ENCODE assay signal across 1 cellular context in the genomic region with DNA sequence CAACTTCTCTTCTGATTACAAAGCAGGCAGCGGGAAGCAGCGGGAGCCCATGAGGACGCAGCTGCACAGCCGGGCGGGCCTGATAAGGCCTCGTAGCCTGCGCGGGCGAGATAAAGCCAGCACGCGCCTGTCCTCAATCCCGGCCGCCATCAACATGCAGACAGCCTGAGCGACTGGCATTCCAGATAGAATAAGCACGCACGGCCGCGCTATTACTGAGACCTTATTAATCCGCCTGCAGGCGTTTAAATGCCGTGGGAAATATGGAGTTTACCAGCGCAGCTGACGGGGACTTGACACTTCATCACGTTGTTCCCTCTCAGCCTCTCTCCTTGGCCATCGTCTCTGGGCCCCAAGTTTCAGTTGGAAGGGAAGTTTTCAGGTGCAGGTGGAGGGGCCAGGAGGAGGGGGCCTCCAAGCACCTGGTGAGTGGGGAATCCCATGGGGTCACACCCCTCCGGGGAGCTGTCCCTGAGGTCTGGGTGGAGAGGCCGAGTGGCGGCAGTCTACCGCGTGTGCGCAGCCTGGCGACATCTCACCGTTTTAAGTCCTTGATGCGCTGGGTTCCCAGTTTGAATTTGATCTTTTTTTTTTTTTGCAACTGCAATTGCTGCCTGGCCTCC.
TF ChIP-seq lines count a peak whose summit lies in the region.

No MANE protein-coding gene starts in this region.

TF ChIP-seq in K562, 482 proteins besides CTCF, POLR2A, EP300 and RAD21 (continued from another document and continues in another):
- TF ChIP-seq HDAC8 (tag; IDR thresholded peaks at IDR 0.05) (peak; percentile 89), SMAD4 (CRISPR knock-in tag; conservative IDR thresholded peaks at IDR 0.05) (peak; percentile 100), LARP7 (IDR thresholded peaks at IDR 0.05) (no peak), TBL1XR1 (IDR thresholded peaks at IDR 0.05; ENCODE audit: low read length in 2 of 2) (peak; percentile 99), ZBTB12 (CRISPR knock-in tag; IDR thresholded peaks at IDR 0.05) (peak; percentile 63), HEY1 (CRISPR knock-in tag; IDR thresholded peaks at IDR 0.05; ENCODE audit: borderline replicate concordance) (peak; percentile 98), ETV6 (IDR thresholded peaks at IDR 0.05; ENCODE audit: borderline replicate concordance in 1 of 2, low read depth in 2 of 2, low read length in 1 of 2) (peak in 1 of 2 experiments; percentile 91; a peak in 2 of 4 replicates), ETV6 (CRISPR knock-in tag; IDR thresholded peaks at IDR 0.05; ENCODE audit: borderline replicate concordance) (no peak), ZNF146 (CRISPR knock-in tag; IDR thresholded peaks at IDR 0.05; ENCODE audit: unreplicated experiment) (no peak), ATF2 (CRISPR knock-in tag; IDR thresholded peaks at IDR 0.05) (no peak), SIRT6 (IDR thresholded peaks at IDR 0.05; ENCODE audit: low read depth, low read length) (no peak), ARHGAP35 (IDR thresholded peaks at IDR 0.05; ENCODE audit: partially characterized antibody) (peak; percentile 41), NUFIP1 (IDR thresholded peaks at IDR 0.05; ENCODE audit: partially characterized antibody) (no peak), RBFOX2 (IDR thresholded peaks at IDR 0.05; ENCODE audit: low read depth, low read length) (peak; percentile 32; the same call in 1 of the 2 replicates), ZSCAN32 (CRISPR knock-in tag; IDR thresholded peaks at IDR 0.05) (0 out of 2 replicates have a peak, but pooled peaks have one; percentile 22), TCF3 (CRISPR knock-in tag; IDR thresholded peaks at IDR 0.05) (peak; percentile 100), HNRNPUL1 (IDR thresholded peaks at IDR 0.05; ENCODE audit: low read length) (no peak), HNRNPK (IDR thresholded peaks at IDR 0.05; ENCODE audit: low read depth, low read length, poor library complexity, severe bottlenecking) (no peak), NR4A1 (CRISPR knock-in tag; IDR thresholded peaks at IDR 0.05) (peak; percentile 98), NR4A1 (tag; IDR thresholded peaks at IDR 0.05) (peak; percentile 98), MYBL2 (IDR thresholded peaks at IDR 0.05; ENCODE audit: low read depth) (no peak; the same call in 1 of the 2 replicates), MYBL2 (CRISPR knock-in tag; IDR thresholded peaks at IDR 0.05; ENCODE audit: borderline replicate concordance) (no peak), RFX5 (IDR thresholded peaks at IDR 0.05; ENCODE audit: low read depth, low read length) (peak; percentile 65; the same call in 1 of the 2 replicates), TRIM25 (IDR thresholded peaks at IDR 0.05; ENCODE audit: borderline replicate concordance) (no peak), ZNF75A (CRISPR knock-in tag; IDR thresholded peaks at IDR 0.05) (peak; percentile 72; the same call in 1 of the 2 replicates), SREBF1 (IDR thresholded peaks at IDR 0.05; ENCODE audit: borderline replicate concordance, low read depth, low read length) (no peak), TAF7 (tag; IDR thresholded peaks at IDR 0.05) (no peak), ZZZ3 (IDR thresholded peaks at IDR 0.05) (no peak), SIX5 (IDR thresholded peaks at IDR 0.05; ENCODE audit: borderline replicate concordance in 1 of 2, insufficient read depth in 1 of 2, low read depth in 1 of 2, low read length in 2 of 2) (no peak), TCF7L2 (IDR thresholded peaks at IDR 0.05; ENCODE audit: low read depth, low read length) (no peak), RUNX1 (IDR thresholded peaks at IDR 0.05; ENCODE audit: low read depth) (peak; percentile 96), RBM39 (optimal IDR thresholded peaks at IDR 0.05; ENCODE audit: low read depth, low read length) (no peak), ELF4 (CRISPR knock-in tag; IDR thresholded peaks at IDR 0.05) (peak; percentile 93), CBX1 (IDR thresholded peaks at IDR 0.05; ENCODE audit: low read depth) (peak; percentile 59; the same call in 1 of the 2 replicates), HCFC1 (IDR thresholded peaks at IDR 0.05; ENCODE audit: low read depth, low read length) (peak; percentile 37; the same call in 1 of the 2 replicates), SRSF9 (IDR thresholded peaks at IDR 0.05; ENCODE audit: borderline replicate concordance, low read depth, low read length) (no peak), MEF2A (IDR thresholded peaks at IDR 0.05; ENCODE audit: control insufficient read depth, low read depth, low read length) (0 out of 2 replicates have a peak, but pooled peaks have one; percentile 69), RCOR1 (IDR thresholded peaks at IDR 0.05; ENCODE audit: borderline replicate concordance in 1 of 2, low read depth in 2 of 2, low read length in 2 of 2) (peak; percentile 99 to 100), ARID1B (IDR thresholded peaks at IDR 0.05) (peak; percentile 100), ZNF778 (CRISPR knock-in tag; IDR thresholded peaks at IDR 0.05) (no peak), SNRNP70 (optimal IDR thresholded peaks at IDR 0.05; ENCODE audit: low read depth, low read length) (no peak), ZNF224 (CRISPR knock-in tag; IDR thresholded peaks at IDR 0.05) (no peak), PCBP2 (IDR thresholded peaks at IDR 0.05; ENCODE audit: low read depth, low read length, poor library complexity, severe bottlenecking) (no peak)
- TF ChIP-seq, protein P1, sequence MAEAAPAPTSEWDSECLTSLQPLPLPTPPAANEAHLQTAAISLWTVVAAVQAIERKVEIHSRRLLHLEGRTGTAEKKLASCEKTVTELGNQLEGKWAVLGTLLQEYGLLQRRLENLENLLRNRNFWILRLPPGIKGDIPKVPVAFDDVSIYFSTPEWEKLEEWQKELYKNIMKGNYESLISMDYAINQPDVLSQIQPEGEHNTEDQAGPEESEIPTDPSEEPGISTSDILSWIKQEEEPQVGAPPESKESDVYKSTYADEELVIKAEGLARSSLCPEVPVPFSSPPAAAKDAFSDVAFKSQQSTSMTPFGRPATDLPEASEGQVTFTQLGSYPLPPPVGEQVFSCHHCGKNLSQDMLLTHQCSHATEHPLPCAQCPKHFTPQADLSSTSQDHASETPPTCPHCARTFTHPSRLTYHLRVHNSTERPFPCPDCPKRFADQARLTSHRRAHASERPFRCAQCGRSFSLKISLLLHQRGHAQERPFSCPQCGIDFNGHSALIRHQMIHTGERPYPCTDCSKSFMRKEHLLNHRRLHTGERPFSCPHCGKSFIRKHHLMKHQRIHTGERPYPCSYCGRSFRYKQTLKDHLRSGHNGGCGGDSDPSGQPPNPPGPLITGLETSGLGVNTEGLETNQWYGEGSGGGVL (CRISPR knock-in tag; IDR thresholded peaks at IDR 0.05), result no peak
- TF ChIP-seq, protein P2, sequence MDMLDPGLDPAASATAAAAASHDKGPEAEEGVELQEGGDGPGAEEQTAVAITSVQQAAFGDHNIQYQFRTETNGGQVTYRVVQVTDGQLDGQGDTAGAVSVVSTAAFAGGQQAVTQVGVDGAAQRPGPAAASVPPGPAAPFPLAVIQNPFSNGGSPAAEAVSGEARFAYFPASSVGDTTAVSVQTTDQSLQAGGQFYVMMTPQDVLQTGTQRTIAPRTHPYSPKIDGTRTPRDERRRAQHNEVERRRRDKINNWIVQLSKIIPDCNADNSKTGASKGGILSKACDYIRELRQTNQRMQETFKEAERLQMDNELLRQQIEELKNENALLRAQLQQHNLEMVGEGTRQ (CRISPR knock-in tag; IDR thresholded peaks at IDR 0.05), result peak; percentile 62
- TF ChIP-seq, protein P3, sequence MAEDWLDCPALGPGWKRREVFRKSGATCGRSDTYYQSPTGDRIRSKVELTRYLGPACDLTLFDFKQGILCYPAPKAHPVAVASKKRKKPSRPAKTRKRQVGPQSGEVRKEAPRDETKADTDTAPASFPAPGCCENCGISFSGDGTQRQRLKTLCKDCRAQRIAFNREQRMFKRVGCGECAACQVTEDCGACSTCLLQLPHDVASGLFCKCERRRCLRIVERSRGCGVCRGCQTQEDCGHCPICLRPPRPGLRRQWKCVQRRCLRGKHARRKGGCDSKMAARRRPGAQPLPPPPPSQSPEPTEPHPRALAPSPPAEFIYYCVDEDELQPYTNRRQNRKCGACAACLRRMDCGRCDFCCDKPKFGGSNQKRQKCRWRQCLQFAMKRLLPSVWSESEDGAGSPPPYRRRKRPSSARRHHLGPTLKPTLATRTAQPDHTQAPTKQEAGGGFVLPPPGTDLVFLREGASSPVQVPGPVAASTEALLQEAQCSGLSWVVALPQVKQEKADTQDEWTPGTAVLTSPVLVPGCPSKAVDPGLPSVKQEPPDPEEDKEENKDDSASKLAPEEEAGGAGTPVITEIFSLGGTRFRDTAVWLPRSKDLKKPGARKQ (CRISPR knock-in tag; IDR thresholded peaks at IDR 0.05), result no peak
- TF ChIP-seq, protein P4, sequence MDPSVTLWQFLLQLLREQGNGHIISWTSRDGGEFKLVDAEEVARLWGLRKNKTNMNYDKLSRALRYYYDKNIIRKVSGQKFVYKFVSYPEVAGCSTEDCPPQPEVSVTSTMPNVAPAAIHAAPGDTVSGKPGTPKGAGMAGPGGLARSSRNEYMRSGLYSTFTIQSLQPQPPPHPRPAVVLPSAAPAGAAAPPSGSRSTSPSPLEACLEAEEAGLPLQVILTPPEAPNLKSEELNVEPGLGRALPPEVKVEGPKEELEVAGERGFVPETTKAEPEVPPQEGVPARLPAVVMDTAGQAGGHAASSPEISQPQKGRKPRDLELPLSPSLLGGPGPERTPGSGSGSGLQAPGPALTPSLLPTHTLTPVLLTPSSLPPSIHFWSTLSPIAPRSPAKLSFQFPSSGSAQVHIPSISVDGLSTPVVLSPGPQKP (CRISPR knock-in tag; IDR thresholded peaks at IDR 0.05), result no peak
- TF ChIP-seq, protein P5, sequence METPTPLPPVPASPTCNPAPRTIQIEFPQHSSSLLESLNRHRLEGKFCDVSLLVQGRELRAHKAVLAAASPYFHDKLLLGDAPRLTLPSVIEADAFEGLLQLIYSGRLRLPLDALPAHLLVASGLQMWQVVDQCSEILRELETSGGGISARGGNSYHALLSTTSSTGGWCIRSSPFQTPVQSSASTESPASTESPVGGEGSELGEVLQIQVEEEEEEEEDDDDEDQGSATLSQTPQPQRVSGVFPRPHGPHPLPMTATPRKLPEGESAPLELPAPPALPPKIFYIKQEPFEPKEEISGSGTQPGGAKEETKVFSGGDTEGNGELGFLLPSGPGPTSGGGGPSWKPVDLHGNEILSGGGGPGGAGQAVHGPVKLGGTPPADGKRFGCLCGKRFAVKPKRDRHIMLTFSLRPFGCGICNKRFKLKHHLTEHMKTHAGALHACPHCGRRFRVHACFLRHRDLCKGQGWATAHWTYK (CRISPR knock-in tag; IDR thresholded peaks at IDR 0.05), result peak; percentile 96
- TF ChIP-seq, protein P6, sequence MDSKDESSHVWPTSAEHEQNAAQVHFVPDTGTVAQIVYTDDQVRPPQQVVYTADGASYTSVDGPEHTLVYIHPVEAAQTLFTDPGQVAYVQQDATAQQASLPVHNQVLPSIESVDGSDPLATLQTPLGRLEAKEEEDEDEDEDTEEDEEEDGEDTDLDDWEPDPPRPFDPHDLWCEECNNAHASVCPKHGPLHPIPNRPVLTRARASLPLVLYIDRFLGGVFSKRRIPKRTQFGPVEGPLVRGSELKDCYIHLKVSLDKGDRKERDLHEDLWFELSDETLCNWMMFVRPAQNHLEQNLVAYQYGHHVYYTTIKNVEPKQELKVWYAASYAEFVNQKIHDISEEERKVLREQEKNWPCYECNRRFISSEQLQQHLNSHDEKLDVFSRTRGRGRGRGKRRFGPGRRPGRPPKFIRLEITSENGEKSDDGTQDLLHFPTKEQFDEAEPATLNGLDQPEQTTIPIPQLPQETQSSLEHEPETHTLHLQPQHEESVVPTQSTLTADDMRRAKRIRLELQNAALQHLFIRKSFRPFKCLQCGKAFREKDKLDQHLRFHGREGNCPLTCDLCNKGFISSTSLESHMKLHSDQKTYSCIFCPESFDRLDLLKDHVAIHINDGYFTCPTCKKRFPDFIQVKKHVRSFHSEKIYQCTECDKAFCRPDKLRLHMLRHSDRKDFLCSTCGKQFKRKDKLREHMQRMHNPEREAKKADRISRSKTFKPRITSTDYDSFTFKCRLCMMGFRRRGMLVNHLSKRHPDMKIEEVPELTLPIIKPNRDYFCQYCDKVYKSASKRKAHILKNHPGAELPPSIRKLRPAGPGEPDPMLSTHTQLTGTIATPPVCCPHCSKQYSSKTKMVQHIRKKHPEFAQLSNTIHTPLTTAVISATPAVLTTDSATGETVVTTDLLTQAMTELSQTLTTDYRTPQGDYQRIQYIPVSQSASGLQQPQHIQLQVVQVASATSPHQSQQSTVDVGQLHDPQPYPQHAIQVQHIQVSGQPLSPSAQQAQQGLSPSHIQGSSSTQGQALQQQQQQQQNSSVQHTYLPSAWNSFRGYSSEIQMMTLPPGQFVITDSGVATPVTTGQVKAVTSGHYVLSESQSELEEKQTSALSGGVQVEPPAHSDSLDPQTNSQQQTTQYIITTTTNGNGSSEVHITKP (IDR thresholded peaks at IDR 0.05; ENCODE audit: partially characterized antibody), result peak; percentile 91
